28 cellular contexts compared by ENCODE assay signal in the genomic region with DNA sequence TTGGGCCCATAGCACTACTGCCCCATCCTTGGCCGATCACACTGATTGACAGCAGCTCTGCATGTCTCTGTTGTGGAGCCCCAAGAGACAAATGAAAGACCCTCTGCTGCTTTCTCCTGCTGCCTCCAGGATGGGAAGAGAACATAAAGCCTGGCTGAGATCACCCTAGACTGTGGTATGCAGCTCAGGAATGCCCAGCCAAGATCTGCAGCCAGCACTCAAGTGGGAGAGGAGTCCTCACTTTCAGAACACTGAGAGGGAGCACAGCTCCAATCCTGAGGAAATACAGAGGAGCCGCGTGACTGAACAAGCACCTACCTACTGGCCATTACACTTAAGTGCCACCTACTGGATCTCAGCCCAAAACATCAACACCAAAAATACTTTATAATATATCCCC.
"Had no signal": no experiment of that assay in that cellular context is flagged by ENCODE, and none has a peak within 500 bp of the region (broad histone marks: within the 10 kb centered on the region; RNA-seq: fewer than 3 reads in every experiment).

No MANE protein-coding gene starts in this region.

- ATAC-seq: activated CD8-positive, alpha-beta T cell treated with anti-CD3 and anti-CD28 coated beads, Interleukin-2, amount 10 ng/mL, durations not matched to agents 7 days and 5 days; body of pancreas; Panc1; SK-N-SH treated with all-trans-retinoic acid at 6 μM for 48 hours had no signal

- H3K27ac ChIP-seq: ascending aorta, body of pancreas, SJCRH30 had no signal

- H3K4me3 ChIP-seq: ascending aorta, body of pancreas, SJCRH30 had no signal

- DNase-seq: activated CD4-positive, alpha-beta T cell treated with anti-CD3 and anti-CD28 coated beads for 48 hours; activated CD4-positive, alpha-beta T cell treated with anti-CD3 and anti-CD28 coated beads, Interleukin-2, amount 50 U/mL, for 4 hours; activated CD4-positive, CD25-positive, alpha-beta regulatory T cell treated with anti-CD3 and anti-CD28 coated beads, Interleukin-2, amount 50 U/mL, for 72 hours; activated CD8-positive, alpha-beta memory T cell treated with anti-CD3 and anti-CD28 coated beads, Interleukin-2, amount 50 U/mL, for 48 hours; activated CD8-positive, alpha-beta T cell treated with anti-CD3 and anti-CD28 coated beads, Interleukin-2, amount 10 ng/mL, durations not matched to agents 7 days and 5 days; activated naive CD4-positive, alpha-beta T cell treated with anti-CD3 and anti-CD28 coated beads, Interleukin-2, amount 50 U/mL, for 16 hours; activated naive CD8-positive, alpha-beta T cell treated with anti-CD3 and anti-CD28 coated beads, Interleukin-2, amount 10 ng/mL, durations not matched to agents 7 days and 5 days; activated T-cell treated with anti-CD3 and anti-CD28 coated beads, Interleukin-2, amount 50 U/mL, for 1 hour; amniotic stem cell; body of pancreas; central memory CD4-positive, alpha-beta T cell; NCI-H1092; NCI-H1417 treated with DMSO at 0.1 percent for 48 hours; NCI-H1694; NCI-H2029; NCI-H2107; NCI-H2171 treated with DMSO at 0.1 percent for 48 hours; NCI-H226; NK-92 treated with Interleukin-12 subunit alpha and Interleukin-12 subunit beta, amount 100 ng/mL, for 24 hours; OCI-M1; Right ventricle myocardium superior; RPMI8226; SJCRH30; SW 1271 had no signal

- H3K9me3 ChIP-seq: body of pancreas, SJCRH30 had no signal

- H3K36me3 ChIP-seq: ascending aorta, SJCRH30 had no signal

- H3K4me1 ChIP-seq: ascending aorta, body of pancreas, SJCRH30 had no signal

- FAIRE-seq: bronchial epithelial cell had no signal

- H3K27me3 ChIP-seq: ascending aorta, body of pancreas, SJCRH30 had no signal
